16 cellular contexts compared by ENCODE assay signal in genomic region chr6:107612762-107613415, GRCh38.
"Had no signal": no experiment of that assay in that cellular context is flagged by ENCODE, and none has a peak within 500 bp of the region (broad histone marks: within the 10 kb centered on the region; RNA-seq: fewer than 3 reads in every experiment).

No MANE protein-coding gene starts in this region.

- H3K36me3 Mint-ChIP-seq: immature natural killer cell; naive thymus-derived CD8-positive, alpha-beta T cell had no signal

- H3K4me1 Mint-ChIP-seq: immature natural killer cell had no signal

- H3K27me3 ChIP-seq: breast epithelium, colonic mucosa had no signal

- H3K27me3 Mint-ChIP-seq: activated naive CD8-positive, alpha-beta T cell had no signal

- H3K4me3 Mint-ChIP-seq: activated naive CD8-positive, alpha-beta T cell; activated T-cell treated with anti-CD3 and anti-CD28 coated beads, Interleukin-2, amount 50 U/mL, for 4 hours; immature natural killer cell; naive thymus-derived CD8-positive, alpha-beta T cell; stimulated activated naive CD8-positive, alpha-beta T cell treated with anti-CD3 and anti-CD28 coated beads, Interleukin-15, Interleukin-2, amounts not matched to agents 100 ng/mL and 50 ng/mL, for 24 hours had no signal

- H3K9me3 ChIP-seq: breast epithelium, colonic mucosa, mucosa of descending colon, thoracic aorta had no signal

- H3K27ac Mint-ChIP-seq: activated naive CD8-positive, alpha-beta T cell; immature natural killer cell; naive thymus-derived CD8-positive, alpha-beta T cell; stimulated activated naive CD8-positive, alpha-beta T cell treated with anti-CD3 and anti-CD28 coated beads, Interleukin-15, Interleukin-2, amounts not matched to agents 100 ng/mL and 50 ng/mL, for 24 hours had no signal

- H3K27ac ChIP-seq: breast epithelium, colonic mucosa, thoracic aorta had no signal

- H3K36me3 ChIP-seq: breast epithelium, colonic mucosa, thoracic aorta had no signal

- H3K4me3 ChIP-seq: breast epithelium, colonic mucosa, mucosa of descending colon, thoracic aorta had no signal

- ATAC-seq: activated T-cell treated with anti-CD3 and anti-CD28 coated beads, Interleukin-2, amount 50 U/mL, for 4 hours; mucosa of descending colon; naive thymus-derived CD8-positive, alpha-beta T cell had no signal

- H3K9me3 Mint-ChIP-seq: activated T-cell treated with anti-CD3 and anti-CD28 coated beads, Interleukin-2, amount 50 U/mL, for 4 hours; immature natural killer cell; naive thymus-derived CD8-positive, alpha-beta T cell; stimulated activated naive CD8-positive, alpha-beta T cell treated with anti-CD3 and anti-CD28 coated beads, Interleukin-15, Interleukin-2, amounts not matched to agents 100 ng/mL and 50 ng/mL, for 24 hours had no signal

- H3K4me1 ChIP-seq: breast epithelium, colonic mucosa had no signal

- DNase-seq: activated CD4-positive, alpha-beta T cell treated with anti-CD3 and anti-CD28 coated beads, Interleukin-2, amount 50 U/mL, for 48 hours; activated CD4-positive, CD25-positive, alpha-beta regulatory T cell treated with anti-CD3 and anti-CD28 coated beads, Interleukin-2, amount 50 U/mL, for 72 hours; activated effector memory CD4-positive, alpha-beta T cell treated with anti-CD3 and anti-CD28 coated beads, Interleukin-2, amount 50 U/mL, for 16 hours; activated T-cell treated with anti-CD3 and anti-CD28 coated beads, Interleukin-2, amount 50 U/mL, for 4 hours; colonic mucosa; effector CD4-positive, alpha-beta T cell; immature natural killer cell; left colon; mucosa of descending colon; naive thymus-derived CD8-positive, alpha-beta T cell; stimulated activated CD4-positive, alpha-beta T cell treated with anti-CD3 and anti-CD28 coated beads, Interleukin-15, amount 100 ng/mL, for 24 hours; stimulated activated CD4-positive, alpha-beta T cell treated with anti-CD3 and anti-CD28 coated beads, Interleukin-4, amount 100 ng/mL, for 24 hours had no signal
